ENCODE assay signal across 1 cellular context in the genomic region with DNA sequence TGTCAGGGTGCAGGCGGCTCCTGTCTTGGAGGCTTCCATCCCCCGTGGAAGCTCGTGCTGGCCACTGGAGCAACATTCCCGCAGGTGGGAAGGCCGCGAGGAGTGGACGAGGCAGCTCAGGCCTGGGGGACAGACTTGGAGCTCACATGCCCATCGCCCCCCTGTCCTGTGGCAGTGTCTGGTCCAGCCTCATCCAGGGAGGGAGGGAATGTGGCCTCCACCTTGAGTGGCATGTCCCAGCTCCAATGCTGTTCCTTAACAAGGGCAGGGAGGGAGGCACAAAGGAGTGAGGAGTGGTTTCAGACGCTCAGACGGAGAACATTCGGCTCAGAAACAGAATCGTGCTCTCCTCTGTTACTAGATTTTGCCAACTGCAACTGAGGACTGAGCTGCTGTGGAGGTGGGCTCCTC.
TF ChIP-seq lines count a peak whose summit lies in the region.

No MANE protein-coding gene starts in this region.

TF ChIP-seq in GM23338, 12 proteins besides CTCF, POLR2A, EP300 and RAD21 (continued from another document):
- no peak for TF ChIP-seq ZNF462 (CRISPR knock-in tag; IDR thresholded peaks at IDR 0.05)
